8 cellular contexts compared by ENCODE assay signal in the genomic region with DNA sequence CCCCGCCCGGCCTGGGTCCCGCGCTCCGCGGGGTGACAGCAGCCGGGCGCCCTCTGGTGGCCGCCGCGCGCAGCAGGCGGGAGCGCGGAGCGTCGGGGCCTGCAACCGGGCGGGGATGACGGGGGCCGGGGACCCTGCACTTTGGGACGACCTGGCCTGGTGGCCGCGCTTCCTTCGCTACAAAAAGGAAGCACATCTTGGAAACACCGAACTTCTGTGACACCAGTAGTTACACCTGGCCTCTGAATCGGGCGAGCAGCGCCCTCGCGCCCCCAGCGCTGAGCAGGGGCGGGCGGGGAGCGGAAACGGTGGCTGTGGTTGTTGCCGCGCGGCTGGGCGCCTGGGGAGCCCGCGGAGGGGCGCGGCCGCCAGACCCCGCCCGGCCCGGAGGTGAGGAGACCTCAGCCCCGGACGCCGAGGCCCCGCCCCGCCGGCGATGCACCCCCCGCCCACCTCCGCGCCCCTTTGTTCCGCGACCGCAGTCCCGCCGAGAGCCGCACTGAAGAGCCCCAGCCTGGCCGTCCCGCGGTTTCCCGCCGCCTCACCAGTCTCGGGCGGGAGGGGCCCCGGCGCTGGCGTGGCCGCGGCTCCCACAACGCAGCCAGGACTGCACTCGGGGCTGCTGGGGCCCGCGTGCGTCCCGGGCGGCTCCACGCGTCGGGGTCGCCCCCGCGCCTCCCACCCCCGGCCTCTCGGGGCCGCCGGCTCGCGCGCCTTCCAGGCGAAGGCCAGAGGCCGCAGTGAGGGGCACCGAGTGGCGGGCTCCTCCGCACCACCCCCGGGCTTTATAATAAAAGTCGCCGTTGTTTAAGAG. TPM values are rescaled to one million over a fixed set of nuclear protein-coding genes. Genes with fewer than 3 reads are reported as not detected.
DNase-seq lines count a peak whose midpoint lies in the region; ATAC-seq and TF ChIP-seq lines count a peak whose summit lies in the region.

No MANE protein-coding gene starts in this region.

- ATAC-seq in GM21825 (IDR thresholded peaks at IDR 0.05; ENCODE audit: unreplicated experiment) (peak; percentile 58), left ventricle myocardium superior (peak; percentile 90)

- no peak overlapping the region for H3K27ac Mint-ChIP-seq in activated naive CD4-positive, alpha-beta T cell treated with anti-CD3 and anti-CD28 coated beads, Interleukin-2, amount 50 U/mL, for 24 hours

- DNase-seq in GDM1 (lab: John Stamatoyannopoulos, UW) (peak; percentile 72), Kasumi-1 (lab: John Stamatoyannopoulos, UW) (peak; percentile 20 to 50), SK-N-MC (ENCODE audit: low read depth, low spot score) (no peak), left ventricle myocardium superior (peak; percentile 85), retinal pigment epithelial cell (ENCODE audit: low read depth) (no peak), pons (ENCODE audit: low spot score) (no peak)

- H3K4me1 Mint-ChIP-seq in activated naive CD4-positive, alpha-beta T cell treated with anti-CD3 and anti-CD28 coated beads, Interleukin-2, amount 50 U/mL, for 24 hours = peaks cover 33% of the 10 kb centered on the region

- intact Hi-C loops in left ventricle myocardium superior (cut with micrococcal nuclease) = loop anchor here (5.0 to 10.0 kb wide), 2 partner anchors 54 to 63 kb away; partner anchors contain the start of gene ACBD3

- H3K27ac ChIP-seq in SK-N-MC = no peak overlapping the region

- H3K36me3 Mint-ChIP-seq in activated naive CD4-positive, alpha-beta T cell treated with anti-CD3 and anti-CD28 coated beads, Interleukin-2, amount 50 U/mL, for 24 hours = no peaks in the 10 kb centered on the region

- no peaks in the 10 kb centered on the region for H3K9me3 ChIP-seq in SK-N-MC (ENCODE audit: low read depth, low read length)

- H3K9me3 Mint-ChIP-seq in activated naive CD4-positive, alpha-beta T cell treated with anti-CD3 and anti-CD28 coated beads, Interleukin-2, amount 50 U/mL, for 24 hours = no peaks in the 10 kb centered on the region

- no peaks in the 10 kb centered on the region for H3K36me3 ChIP-seq in SK-N-MC (ENCODE audit: insufficient read depth, low read length)

- H3K27me3 Mint-ChIP-seq in activated naive CD4-positive, alpha-beta T cell treated with anti-CD3 and anti-CD28 coated beads, Interleukin-2, amount 50 U/mL, for 24 hours = no peaks in the 10 kb centered on the region

- H3K4me3 ChIP-seq in SK-N-MC (peak overlapping the region; percentile 93), retinal pigment epithelial cell (ENCODE audit: low read length) (peak overlapping the region; percentile 54)

- peak overlapping the region; percentile 90 for H3K4me3 Mint-ChIP-seq in activated naive CD4-positive, alpha-beta T cell treated with anti-CD3 and anti-CD28 coated beads, Interleukin-2, amount 50 U/mL, for 24 hours

- peak; percentile 52 for TF ChIP-seq CTCF in retinal pigment epithelial cell (conservative IDR thresholded peaks at IDR 0.05; ENCODE audit: low read depth, low read length)

- peak overlapping the region; percentile 79 for H3K9ac ChIP-seq in SK-N-MC (ENCODE audit: insufficient read length)

RNA-seq across cellular contexts. Expression of gene H3-3A, which starts 59.3 kb away (rescaled TPM):
- total RNA-seq in left ventricle myocardium superior = 345 TPM

Comparison
In these comparisons a context has a peak if more than half of its experiments do, and no peak if none do; other contexts are left out.
1. DNase-seq: peak in GDM1 (single experiment), Kasumi-1 (2 of 2) and left ventricle myocardium superior (single experiment); none in SK-N-MC (single experiment), retinal pigment epithelial cell (single experiment) and pons (single experiment).